Comparison of ENCODE assay signal across 8 cellular contexts in genomic region chr1:145156891-145157610, GRCh38.
A peak's percentile ranks its signal among the peaks of the same experiment; 100 is the strongest.
DNase-seq lines count a peak whose midpoint lies in the region; ATAC-seq, FAIRE-seq and TF ChIP-seq lines count a peak whose summit lies in the region.
"Not testable (repeated sequence)": the region's sequence is repeated elsewhere in the genome, so short reads cannot be mapped to it uniquely, and the experiment has no call there.

No MANE protein-coding gene starts in this region.

- H3K27ac Mint-ChIP-seq in nephron progenitor cell; stimulated activated memory B cell treated with anti-CD40 and anti-IgM and Interleukin-4, amounts not matched to agents 10 μg/mL and 1 μg/mL and 100 μg/mL, for 72 hours: not testable (repeated sequence)

- DNase-seq in DMS114 treated with DMSO at 0.1 percent for 48 hours (lab: John Stamatoyannopoulos, UW; ENCODE audit: unreplicated experiment) (peak; percentile 24), NCI-H82 (lab: John Stamatoyannopoulos, UW) (peak; percentile 56), bronchial epithelial cell (ENCODE audit: low read depth) (peak; percentile 26), heart right ventricle (peak; percentile 6 to 13), nephron progenitor cell (peak; percentile 33)
- peak; percentile 16 to 47 for DNase-seq in activated CD4-positive, alpha-beta T cell treated with anti-CD3 and anti-CD28 coated beads, Interleukin-2, amount 50 U/mL, for 24 hours (ENCODE audit: low read depth in 1 of 2, low spot score in 1 of 2)

- not testable (repeated sequence) for H3K27me3 ChIP-seq in bronchial epithelial cell (ENCODE audit: control insufficient read depth, insufficient read depth, low read length); heart right ventricle

- FAIRE-seq in bronchial epithelial cell (lab: Jason Lieb, UNC): not testable (repeated sequence)

- H3K9me3 Mint-ChIP-seq in nephron progenitor cell; stimulated activated memory B cell treated with anti-CD40 and anti-IgM and Interleukin-4, amounts not matched to agents 10 μg/mL and 1 μg/mL and 100 μg/mL, for 72 hours: not testable (repeated sequence)

- H3K27ac ChIP-seq in heart right ventricle: not testable (repeated sequence)

- not testable (repeated sequence) for H3K36me3 ChIP-seq in bronchial epithelial cell (ENCODE audit: control insufficient read depth, insufficient read depth, low read length); heart right ventricle

- not testable (repeated sequence) for H3K4me1 Mint-ChIP-seq in nephron progenitor cell; stimulated activated memory B cell treated with anti-CD40 and anti-IgM and Interleukin-4, amounts not matched to agents 10 μg/mL and 1 μg/mL and 100 μg/mL, for 72 hours

- not testable (repeated sequence) for H3K27me3 Mint-ChIP-seq in nephron progenitor cell (ENCODE audit: low read depth, poor library complexity); stimulated activated memory B cell treated with anti-CD40 and anti-IgM and Interleukin-4, amounts not matched to agents 10 μg/mL and 1 μg/mL and 100 μg/mL, for 72 hours

- H3K4me1 ChIP-seq in heart right ventricle: not testable (repeated sequence)

- H3K4me3 ChIP-seq in bronchial epithelial cell (ENCODE audit: low read depth, low read length) (peak overlapping the region; percentile 17), heart right ventricle (peak overlapping the region in 4 of 10 donors; percentile 37 to 50 (median 42))

- TF ChIP-seq CTCF in bronchial epithelial cell (IDR thresholded peaks at IDR 0.05; ENCODE audit: insufficient read depth, low read length, severe bottlenecking); heart right ventricle (IDR thresholded peaks at IDR 0.05); nephron progenitor cell (IDR thresholded peaks at IDR 0.05): not testable (repeated sequence)

- H3K9me3 ChIP-seq in heart right ventricle: not testable (repeated sequence)

- ATAC-seq in HG03280 (IDR thresholded peaks at IDR 0.05; ENCODE audit: unreplicated experiment) (peak; percentile 41), heart right ventricle (peak; percentile 50 to 89 (median 84))
- not testable (repeated sequence) for ATAC-seq in stimulated activated memory B cell treated with anti-CD40 and anti-IgM and Interleukin-4, amounts not matched to agents 10 μg/mL and 1 μg/mL and 100 μg/mL, for 72 hours

- not testable (repeated sequence) for H3K36me3 Mint-ChIP-seq in nephron progenitor cell (ENCODE audit: low read depth); stimulated activated memory B cell treated with anti-CD40 and anti-IgM and Interleukin-4, amounts not matched to agents 10 μg/mL and 1 μg/mL and 100 μg/mL, for 72 hours

- intact Hi-C loops in heart right ventricle (cut with DNase I): not testable (repeated sequence)

- 14 to 22% methylated on average over 20 of the region's 26 CpGs for WGBS in heart right ventricle, 2 donors

- H3K4me3 Mint-ChIP-seq in nephron progenitor cell: peak overlapping the region; percentile 82
- peak overlapping the region; percentile 66 for H3K4me3 Mint-ChIP-seq in stimulated activated memory B cell treated with anti-CD40 and anti-IgM and Interleukin-4, amounts not matched to agents 10 μg/mL and 1 μg/mL and 100 μg/mL, for 72 hours
